Comparison of ENCODE assay signal across 20 cellular contexts in the genomic region with DNA sequence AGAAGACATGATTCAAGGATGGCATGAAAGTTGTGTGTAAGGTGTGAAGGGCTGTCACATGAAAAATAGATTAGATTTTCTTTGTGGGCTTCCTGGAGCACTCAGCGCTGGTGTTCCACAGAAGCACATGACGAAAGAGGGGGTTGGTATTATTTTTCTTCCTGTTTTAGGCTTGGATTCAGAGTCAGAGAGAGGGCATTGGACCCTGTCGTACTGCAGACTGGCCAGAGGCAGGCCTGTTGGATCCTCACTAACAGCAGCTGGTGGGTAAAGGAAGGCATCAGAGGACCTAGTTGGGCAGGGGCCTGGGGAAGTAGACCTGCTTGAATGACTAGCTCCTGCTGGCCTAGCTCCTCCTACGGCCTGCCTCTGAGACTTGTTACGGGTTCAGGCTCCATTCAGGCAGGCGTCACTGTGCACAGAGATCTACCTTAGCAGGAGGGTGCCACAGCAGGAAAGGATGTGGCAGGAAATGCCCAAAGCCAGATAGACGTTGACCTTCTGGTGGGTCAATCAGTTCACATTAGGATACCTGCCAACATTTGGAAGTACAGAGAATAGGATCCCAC. TPM values are rescaled to one million over a fixed set of nuclear protein-coding genes. Genes with fewer than 3 reads are reported as not detected.
"Had no signal": no experiment of that assay in that cellular context is flagged by ENCODE, and none has a peak within 500 bp of the region (broad histone marks: within the 10 kb centered on the region; RNA-seq: fewer than 3 reads in every experiment).

No MANE protein-coding gene starts in this region.

- H3K9ac ChIP-seq: parathyroid adenoma had no signal

- H3K36me3 ChIP-seq: left lung, tibial artery had no signal

- H3K4me1 ChIP-seq: left lung, parathyroid adenoma had no signal

- H3K4me3 ChIP-seq: dorsolateral prefrontal cortex, left lung, tibial artery had no signal

- H3K9me3 ChIP-seq: left lung, tibial artery had no signal

- H3K27ac Mint-ChIP-seq: activated naive CD8-positive, alpha-beta T cell treated with anti-CD3 and anti-CD28 coated beads for 36 hours; nephron had no signal

- H3K27ac ChIP-seq: dorsolateral prefrontal cortex, left lung, parathyroid adenoma, tibial artery had no signal

- DNase-seq: activated CD4-positive, alpha-beta T cell treated with anti-CD3 and anti-CD28 coated beads for 4 hours; activated CD8-positive, alpha-beta memory T cell treated with anti-CD3 and anti-CD28 coated beads for 24 hours; activated CD8-positive, alpha-beta memory T cell treated with anti-CD3 and anti-CD28 coated beads, Interleukin-2, amount 50 U/mL, for 48 hours; activated gamma-delta T cell treated with Interleukin-2 at 50 U/mL for 16 hours; activated naive CD8-positive, alpha-beta T cell treated with anti-CD3 and anti-CD28 coated beads for 36 hours; amygdala; dorsolateral prefrontal cortex; erythroblast; head of caudate nucleus; kidney; left lung; midbrain; stimulated activated naive CD4-positive, alpha-beta T cell; SW 1271; tibial artery had no signal

- H3K27me3 ChIP-seq: left lung, tibial artery had no signal

- ATAC-seq: left lung had no signal

- H3K9me3 Mint-ChIP-seq: nephron had no signal

- H3K4me3 Mint-ChIP-seq: activated naive CD8-positive, alpha-beta T cell treated with anti-CD3 and anti-CD28 coated beads for 36 hours; nephron had no signal

- H3K27me3 Mint-ChIP-seq: activated naive CD8-positive, alpha-beta T cell treated with anti-CD3 and anti-CD28 coated beads for 36 hours had no signal

RNA-seq across cellular contexts. Expression of a gene that starts 13.1 kb away (rescaled TPM):
- total RNA-seq: cardiac septum, frontal cortex had no signal

RNA-seq across cellular contexts. Expression of a gene that starts 55.9 kb away (rescaled TPM):
- total RNA-seq: cardiac septum, dorsolateral prefrontal cortex, frontal cortex, lung microvascular endothelial cell had no signal
